In the genomic region with DNA sequence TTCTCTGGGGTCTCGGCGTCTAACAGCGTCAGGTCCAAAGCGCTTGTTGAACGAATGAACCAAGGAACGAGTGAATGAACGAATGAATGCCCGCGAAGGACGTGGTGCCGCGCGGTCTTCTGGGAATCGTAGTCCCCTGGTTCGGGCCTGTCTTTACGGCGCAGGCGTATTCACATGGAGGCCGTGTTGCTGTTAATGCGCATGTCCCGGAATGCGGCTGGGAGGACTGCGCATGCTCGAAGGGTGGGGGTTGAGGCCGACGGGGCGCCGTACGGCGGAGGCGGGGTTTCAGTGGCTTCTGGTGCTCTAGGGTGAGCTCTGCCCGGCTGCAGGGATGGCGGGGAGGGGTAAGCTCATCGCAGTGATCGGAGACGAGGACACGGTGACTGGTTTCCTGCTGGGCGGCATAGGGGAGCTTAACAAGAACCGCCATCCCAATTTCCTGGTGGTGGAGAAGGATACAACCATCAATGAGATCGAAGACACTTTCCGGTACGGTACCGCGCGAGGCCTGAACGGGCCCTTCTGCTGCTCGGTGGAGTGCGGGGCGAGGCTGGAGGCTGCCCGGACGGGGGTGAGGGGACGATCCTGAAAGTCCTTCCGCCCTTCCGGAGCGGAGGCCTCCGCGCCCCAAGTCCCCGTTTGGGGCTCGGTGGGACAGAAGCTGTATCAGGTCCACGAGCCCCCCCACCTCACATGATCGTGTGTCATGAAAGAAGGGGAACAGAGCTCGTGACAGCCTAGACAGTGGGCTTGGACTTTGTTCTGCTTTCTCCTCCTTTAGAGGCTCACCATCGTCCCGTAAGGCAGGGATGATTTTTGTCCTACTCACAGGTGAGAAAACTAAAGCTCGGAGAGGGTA, we compare ENCODE assay signal across 8 cellular contexts. TPM values are rescaled to one million over a fixed set of nuclear protein-coding genes. Genes with fewer than 3 reads are reported as not detected.
A peak's percentile ranks its signal among the peaks of the same experiment; 100 is the strongest.
DNase-seq lines count a peak whose midpoint lies in the region; ATAC-seq, FAIRE-seq and TF ChIP-seq lines count a peak whose summit lies in the region.

ATP6V1F (plus strand) TSS at position 286 of the 862 bp plus-strand sequence; CDS start at position 335, 49 bp downstream.

- H3K36me3 Mint-ChIP-seq in activated naive CD8-positive, alpha-beta T cell treated with anti-CD3 and anti-CD28 coated beads, Interleukin-2, amount 50 U/mL, for 24 hours (ENCODE audit: low read depth), result peaks cover 10% of the 10 kb centered on the region

- H3K36me3 ChIP-seq in pancreas (no peaks in the 10 kb centered on the region), tibial artery (peaks cover 8 to 22% (median 14%) of the 10 kb centered on the region in 3 donors)

- peak; percentile 89 for ATAC-seq in HG02759 (IDR thresholded peaks at IDR 0.05; ENCODE audit: unreplicated experiment)
- peak; percentile 90 for ATAC-seq in activated naive CD8-positive, alpha-beta T cell treated with anti-CD3 and anti-CD28 coated beads, Interleukin-2, amount 50 U/mL, for 24 hours
- peak; percentile 87 for ATAC-seq in Right ventricle myocardium inferior
- ATAC-seq in pancreas, result peak; percentile 95 to 98 (median 98)

- H3K4me1 ChIP-seq in pancreas (peaks cover 0 to 9% (median 7%) of the 10 kb centered on the region in 3 donors), tibial artery (peaks cover 13 to 51% (median 41%) of the 10 kb centered on the region in 4 donors)

- H3K9me3 ChIP-seq in pancreas (no peaks in the 10 kb centered on the region), tibial artery (no peaks in the 10 kb centered on the region)

- peak; percentile 98 for DNase-seq in GM12865 (ENCODE audit: low read depth)
- DNase-seq in NCI-H1417 treated with DMSO at 0.1 percent for 48 hours (lab: John Stamatoyannopoulos, UW), result peak; percentile 98
- DNase-seq in SW480 (ENCODE audit: low spot score), result peak; percentile 95
- DNase-seq in activated naive CD8-positive, alpha-beta T cell treated with anti-CD3 and anti-CD28 coated beads, Interleukin-2, amount 50 U/mL, for 24 hours, result peak; percentile 100
- DNase-seq in Right ventricle myocardium inferior (ENCODE audit: missing footprints), result peak; percentile 99
- peak; percentile 95 to 100 (median 99) for DNase-seq in pancreas
- DNase-seq in tibial artery, result peak; percentile 97 to 99

- peak; percentile 86 for FAIRE-seq in pancreas (lab: Jason Lieb, UNC)

- H3K27me3 ChIP-seq in pancreas (no peaks in the 10 kb centered on the region), tibial artery (no peaks in the 10 kb centered on the region)

- peak within 1 kb of the TSS; percentile 94 for H3K27ac Mint-ChIP-seq in activated naive CD8-positive, alpha-beta T cell treated with anti-CD3 and anti-CD28 coated beads, Interleukin-2, amount 50 U/mL, for 24 hours

- peaks cover 16% of the 10 kb centered on the region for H3K4me1 Mint-ChIP-seq in activated naive CD8-positive, alpha-beta T cell treated with anti-CD3 and anti-CD28 coated beads, Interleukin-2, amount 50 U/mL, for 24 hours

- WGBS in pancreas, 2 donors, result 1% methylated on average over 65 of the region's 65 CpGs

- peak within 1 kb of the TSS; percentile 90 for H3K4me3 Mint-ChIP-seq in activated naive CD8-positive, alpha-beta T cell treated with anti-CD3 and anti-CD28 coated beads, Interleukin-2, amount 50 U/mL, for 24 hours

- peaks cover 2% of the 10 kb centered on the region for H3K27me3 Mint-ChIP-seq in activated naive CD8-positive, alpha-beta T cell treated with anti-CD3 and anti-CD28 coated beads, Interleukin-2, amount 50 U/mL, for 24 hours

- H3K4me3 ChIP-seq in GM12865 (ENCODE audit: low read depth, low read length), result peak within 1 kb of the TSS; percentile 92
- H3K4me3 ChIP-seq in pancreas, result peak within 1 kb of the TSS; percentile 64 to 81 (median 71)
- peak within 1 kb of the TSS; percentile 66 to 70 for H3K4me3 ChIP-seq in tibial artery

- intact Hi-C loops in Right ventricle myocardium inferior (cut with DNase I), result loop anchor here (5.0 kb wide), 1 partner anchor 126 kb away; the partner anchor contains the start of gene CALU
- intact Hi-C loops in pancreas (cut with DNase I), result no loop called here
- intact Hi-C loops in tibial artery (cut with DNase I; ENCODE audit: low total_unique reads), result loop anchor here (10.0 kb wide), 1 partner anchor 128 kb away; the partner anchor contains the start of gene CALU

- no peaks in the 10 kb centered on the region for H3K9me3 Mint-ChIP-seq in activated naive CD8-positive, alpha-beta T cell treated with anti-CD3 and anti-CD28 coated beads, Interleukin-2, amount 50 U/mL, for 24 hours

- peak within 1 kb of the TSS in 2 of 4 donors; percentile 62 to 66 for H3K27ac ChIP-seq in pancreas
- peak within 1 kb of the TSS; percentile 70 to 73 for H3K27ac ChIP-seq in tibial artery

- TF ChIP-seq CTCF in GM12865 (IDR thresholded peaks at IDR 0.05; ENCODE audit: insufficient read depth, low read depth, low read length, missing control alignments) (no peak), pancreas (IDR thresholded peaks at IDR 0.05) (no peak), tibial artery (IDR thresholded peaks at IDR 0.05) (peak in 1 of 2 experiments; percentile 22)

RNA-seq across cellular contexts. Expression of gene ATP6V1F, which starts in this region (rescaled TPM):
- total RNA-seq in Right ventricle myocardium inferior, result 128 TPM
- total RNA-seq in pancreas, result 10 to 100 TPM; 28.1 to 66.8 (median 37.7) TPM
- polyA plus RNA-seq in pancreas, result 10 to 100 TPM; 94.8 to 96.9 TPM

Comparison
In these comparisons a context has a peak if more than half of its experiments do, and no peak if none do; other contexts are left out.
1. intact Hi-C loops: an anchor here in Right ventricle myocardium inferior (5.0 kb wide) and tibial artery (10.0 kb wide); none called in pancreas.